Comparison of ENCODE assay signal across 10 cellular contexts in the genomic region with DNA sequence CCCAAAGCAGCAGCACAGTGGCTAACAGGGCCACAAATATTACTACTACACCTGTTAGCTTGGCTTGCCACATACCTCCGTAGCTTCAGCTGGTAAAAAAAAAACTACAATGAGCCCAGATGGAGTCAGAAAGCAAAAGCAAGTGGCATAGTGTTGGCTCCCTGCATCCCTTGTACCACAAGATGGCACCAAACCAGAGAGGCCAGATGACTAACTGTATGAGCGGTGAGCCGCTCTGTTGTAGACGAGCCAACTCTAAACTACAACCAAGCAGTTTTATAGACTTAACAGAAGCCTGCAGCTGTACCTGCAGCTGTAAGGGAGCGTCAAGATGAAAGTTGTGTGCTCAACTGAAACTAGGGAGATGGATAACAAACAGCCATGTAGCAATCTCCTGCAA.
A peak's percentile ranks its signal among the peaks of the same experiment; 100 is the strongest.
DNase-seq lines count a peak whose midpoint lies in the region; ATAC-seq, FAIRE-seq and TF ChIP-seq lines count a peak whose summit lies in the region.
"Had no signal": no experiment of that assay in that cellular context is flagged by ENCODE, and none has a peak within 500 bp of the region (broad histone marks: within the 10 kb centered on the region; RNA-seq: fewer than 3 reads in every experiment).

No MANE protein-coding gene starts in this region.

- H3K4me3 Mint-ChIP-seq in stimulated activated effector memory CD8-positive, alpha-beta T cell treated with anti-CD3 and anti-CD28 coated beads, Interleukin-12 subunit alpha, Interleukin-12 subunit beta, amount 100 ng/mL, for 72 hours = no peak overlapping the region

- H3K27ac Mint-ChIP-seq in stimulated activated effector memory CD8-positive, alpha-beta T cell treated with anti-CD3 and anti-CD28 coated beads, Interleukin-12 subunit alpha, Interleukin-12 subunit beta, amount 100 ng/mL, for 72 hours = no peak overlapping the region
- H3K27ac Mint-ChIP-seq: activated naive CD4-positive, alpha-beta T cell treated with anti-CD3 and anti-CD28 coated beads, Interleukin-2, amount 50 U/mL, for 72 hours had no signal

- no peaks in the 10 kb centered on the region for H3K9me3 Mint-ChIP-seq in stimulated activated effector memory CD8-positive, alpha-beta T cell treated with anti-CD3 and anti-CD28 coated beads, Interleukin-12 subunit alpha, Interleukin-12 subunit beta, amount 100 ng/mL, for 72 hours
- H3K9me3 Mint-ChIP-seq: activated naive CD4-positive, alpha-beta T cell treated with anti-CD3 and anti-CD28 coated beads, Interleukin-2, amount 50 U/mL, for 72 hours had no signal

- H3K36me3 ChIP-seq in heart left ventricle = no peaks in the 10 kb centered on the region

- no peaks in the 10 kb centered on the region for H3K36me3 Mint-ChIP-seq in stimulated activated effector memory CD8-positive, alpha-beta T cell treated with anti-CD3 and anti-CD28 coated beads, Interleukin-12 subunit alpha, Interleukin-12 subunit beta, amount 100 ng/mL, for 72 hours
- H3K36me3 Mint-ChIP-seq: activated naive CD4-positive, alpha-beta T cell treated with anti-CD3 and anti-CD28 coated beads, Interleukin-2, amount 50 U/mL, for 72 hours had no signal

- no peak for FAIRE-seq in GM12891 (lab: Jason Lieb, UNC)

- no peaks in the 10 kb centered on the region for H3K4me1 Mint-ChIP-seq in stimulated activated effector memory CD8-positive, alpha-beta T cell treated with anti-CD3 and anti-CD28 coated beads, Interleukin-12 subunit alpha, Interleukin-12 subunit beta, amount 100 ng/mL, for 72 hours

- intact Hi-C loops in heart left ventricle (cut with DNase I) (no loop called here), sciatic nerve (cut with DNase I) (no loop called here)

- TF ChIP-seq POLR2A in GM12891 (IDR thresholded peaks at IDR 0.05; ENCODE audit: low read depth, low read length) = no peak
- TF ChIP-seq POLR2A in heart left ventricle (IDR thresholded peaks at IDR 0.05) = no peak

- no peaks in the 10 kb centered on the region for H3K4me1 ChIP-seq in heart left ventricle

- peaks cover 0 to 3% (median 0%) of the 10 kb centered on the region in 9 donors for H3K27me3 ChIP-seq in heart left ventricle

- peak; percentile 42 for ATAC-seq in stimulated activated effector memory CD8-positive, alpha-beta T cell treated with anti-CD3 and anti-CD28 coated beads, Interleukin-12 subunit alpha, Interleukin-12 subunit beta, amount 100 ng/mL, for 72 hours
- ATAC-seq in heart left ventricle (no peak), sciatic nerve (no peak)

- DNase-seq in SIG-M5 treated with dmso at 0.1 percent for 504 hours (lab: John Stamatoyannopoulos, UW; ENCODE audit: unreplicated experiment) = peak; percentile 48
- no peak for DNase-seq in SIG-M5 (lab: John Stamatoyannopoulos, UW)
- DNase-seq in M059J (ENCODE audit: low read depth) = peak; percentile 71
- peak; percentile 63 for DNase-seq in epithelial cell of esophagus (ENCODE audit: low read depth)
- DNase-seq in stimulated activated effector memory CD8-positive, alpha-beta T cell treated with anti-CD3 and anti-CD28 coated beads, Interleukin-12 subunit alpha, Interleukin-12 subunit beta, amount 100 ng/mL, for 72 hours (ENCODE audit: low spot score in 2 of 2) = no peak
- DNase-seq in GM12891 (ENCODE audit: insufficient read length, low spot score) = no peak
- no peak for DNase-seq in heart left ventricle
- DNase-seq in sciatic nerve (ENCODE audit: low spot score) = no peak
- DNase-seq: DMS79 treated with DMSO at 0.1 percent for 48 hours had no signal

- TF ChIP-seq CTCF in epithelial cell of esophagus (IDR thresholded peaks at IDR 0.05; ENCODE audit: insufficient read depth, low read depth, low read length, missing control alignments) (peak; percentile 67), heart left ventricle (IDR thresholded peaks at IDR 0.05) (peak in 1 of 12 donors; percentile 18)

- 45 to 52% (median 48%) methylated on average over 5 of the region's 5 CpGs for WGBS in heart left ventricle, 4 donors

- no peak overlapping the region for H3K4me3 ChIP-seq in epithelial cell of esophagus (ENCODE audit: low read length)
- H3K4me3 ChIP-seq in heart left ventricle = no peak overlapping the region

- no peak overlapping the region for H3K27ac ChIP-seq in heart left ventricle

- no peaks in the 10 kb centered on the region for H3K9me3 ChIP-seq in heart left ventricle

TF ChIP-seq in GM12891, 5 proteins besides CTCF, POLR2A, EP300 and RAD21:
- no peak for TF ChIP-seq TAF1 (IDR thresholded peaks at IDR 0.05; ENCODE audit: low read depth, low read length)
- no peak for TF ChIP-seq SPI1 (IDR thresholded peaks at IDR 0.05; ENCODE audit: low read depth, low read length)
- TF ChIP-seq PAX5 (IDR thresholded peaks at IDR 0.05; ENCODE audit: insufficient read depth, low read length, severe bottlenecking) = no peak
- no peak for TF ChIP-seq POLR2AphosphoS5 (IDR thresholded peaks at IDR 0.05; ENCODE audit: low read depth, low read length)
- no peak for TF ChIP-seq POU2F2 (IDR thresholded peaks at IDR 0.05; ENCODE audit: low read depth, low read length)

Comparison
In these comparisons a context has a peak if more than half of its experiments do, and no peak if none do; other contexts are left out.
1. DNase-seq: peak in SIG-M5 treated with dmso at 0.1 percent for 504 hours (single experiment), M059J (single experiment) and epithelial cell of esophagus (single experiment); none in SIG-M5 (single experiment), stimulated activated effector memory CD8-positive, alpha-beta T cell treated with anti-CD3 and anti-CD28 coated beads, Interleukin-12 subunit alpha, Interleukin-12 subunit beta, amount 100 ng/mL, for 72 hours (0 of 2), GM12891 (single experiment), heart left ventricle (0 of 5) and sciatic nerve (single experiment).